Comparison of ENCODE assay signal across 25 cellular contexts in the genomic region with DNA sequence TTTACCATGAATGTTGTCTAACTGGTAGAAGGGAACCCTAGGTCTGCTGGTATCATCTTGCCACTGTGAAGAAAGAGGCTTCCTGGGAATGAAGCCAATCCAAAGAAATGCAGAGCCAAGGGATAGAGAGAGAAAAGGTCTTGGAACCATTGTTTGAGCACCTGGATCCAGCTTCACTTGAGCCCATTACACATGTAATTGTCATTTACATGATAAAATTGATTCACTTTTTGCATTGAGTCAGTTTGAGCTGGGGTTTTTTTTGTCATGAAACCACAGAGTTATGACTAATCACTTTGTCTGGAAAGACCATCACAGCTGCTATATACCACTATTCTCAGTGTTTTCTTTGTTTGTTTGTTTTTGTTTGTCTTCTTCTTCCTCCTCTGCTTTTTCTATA.
"Had no signal": no experiment of that assay in that cellular context is flagged by ENCODE, and none has a peak within 500 bp of the region (broad histone marks: within the 10 kb centered on the region; RNA-seq: fewer than 3 reads in every experiment).

No MANE protein-coding gene starts in this region.

- H3K36me3 ChIP-seq: cardiac muscle cell, neural progenitor cell, tibial artery, vagina had no signal

- H3K27ac ChIP-seq: cardiac muscle cell, neural progenitor cell, tibial artery, vagina had no signal

- H3K4me3 ChIP-seq: cardiac muscle cell, mucosa of descending colon, neural progenitor cell, tibial artery, vagina had no signal

- H3K27ac Mint-ChIP-seq: activated CD8-positive, alpha-beta T cell treated with anti-CD3 and anti-CD28 coated beads for 36 hours; naive thymus-derived CD4-positive, alpha-beta T cell; neural progenitor cell; progenitor cell of endocrine pancreas; T-cell had no signal

- H3K27me3 Mint-ChIP-seq: activated CD8-positive, alpha-beta T cell treated with anti-CD3 and anti-CD28 coated beads for 36 hours; naive thymus-derived CD4-positive, alpha-beta T cell; progenitor cell of endocrine pancreas; T-cell had no signal

- FAIRE-seq: astrocyte had no signal

- H3K27me3 ChIP-seq: cardiac muscle cell, neural progenitor cell, tibial artery, vagina had no signal

- H3K9me3 ChIP-seq: mucosa of descending colon, tibial artery, vagina had no signal

- ATAC-seq: activated CD8-positive, alpha-beta T cell treated with anti-CD3 and anti-CD28 coated beads for 36 hours; mucosa of descending colon; naive thymus-derived CD4-positive, alpha-beta T cell; stimulated activated naive CD8-positive, alpha-beta T cell treated with anti-CD3 and anti-CD28 coated beads, Interleukin-15, Interleukin-2, amounts not matched to agents 100 U/mL and 50 U/mL, for 24 hours; T-cell had no signal

- H3K4me1 ChIP-seq: neural progenitor cell, tibial artery, vagina had no signal

- H3K9ac ChIP-seq: neural progenitor cell had no signal

- H3K4me1 Mint-ChIP-seq: naive thymus-derived CD4-positive, alpha-beta T cell; neural progenitor cell; T-cell had no signal

- H3K4me3 Mint-ChIP-seq: activated CD8-positive, alpha-beta T cell treated with anti-CD3 and anti-CD28 coated beads for 36 hours; naive thymus-derived CD4-positive, alpha-beta T cell; neural progenitor cell; T-cell had no signal

- H3K4me2 ChIP-seq: neural progenitor cell had no signal

- H2AFZ ChIP-seq: neural progenitor cell had no signal

- DNase-seq: activated CD4-positive, alpha-beta T cell treated with anti-CD3 and anti-CD28 coated beads for 48 hours; activated CD4-positive, CD25-positive, alpha-beta regulatory T cell; activated CD8-positive, alpha-beta T cell treated with anti-CD3 and anti-CD28 coated beads for 36 hours; activated effector memory CD4-positive, alpha-beta T cell treated with anti-CD3 and anti-CD28 coated beads, Interleukin-2, amount 50 U/mL, for 16 hours; activated naive CD4-positive, alpha-beta T cell treated with anti-CD3 and anti-CD28 coated beads, Interleukin-2, amount 50 U/mL, for 16 hours; activated T-cell treated with anti-CD3 and anti-CD28 coated beads, Interleukin-2, amount 50 U/mL, for 1 hour; dermis blood vessel endothelial cell; effector memory CD4-positive, alpha-beta T cell; foreskin melanocyte; glutamatergic neuron; hypothalamus; mesenchymal stem cell; mucosa of descending colon; naive thymus-derived CD4-positive, alpha-beta T cell; stimulated activated CD4-positive, alpha-beta T cell treated with anti-CD3 and anti-CD28 coated beads, Interleukin-2, amount 100 ng/mL, for 24 hours; stimulated activated naive CD8-positive, alpha-beta T cell treated with anti-CD3 and anti-CD28 coated beads, Interleukin-15, Interleukin-2, amounts not matched to agents 100 U/mL and 50 U/mL, for 24 hours; substantia nigra; T-cell; T1000; tibial artery had no signal

- H3K36me3 Mint-ChIP-seq: naive thymus-derived CD4-positive, alpha-beta T cell; neural progenitor cell; T-cell had no signal
